ENCODE assay signal across 8 cellular contexts in the genomic region with DNA sequence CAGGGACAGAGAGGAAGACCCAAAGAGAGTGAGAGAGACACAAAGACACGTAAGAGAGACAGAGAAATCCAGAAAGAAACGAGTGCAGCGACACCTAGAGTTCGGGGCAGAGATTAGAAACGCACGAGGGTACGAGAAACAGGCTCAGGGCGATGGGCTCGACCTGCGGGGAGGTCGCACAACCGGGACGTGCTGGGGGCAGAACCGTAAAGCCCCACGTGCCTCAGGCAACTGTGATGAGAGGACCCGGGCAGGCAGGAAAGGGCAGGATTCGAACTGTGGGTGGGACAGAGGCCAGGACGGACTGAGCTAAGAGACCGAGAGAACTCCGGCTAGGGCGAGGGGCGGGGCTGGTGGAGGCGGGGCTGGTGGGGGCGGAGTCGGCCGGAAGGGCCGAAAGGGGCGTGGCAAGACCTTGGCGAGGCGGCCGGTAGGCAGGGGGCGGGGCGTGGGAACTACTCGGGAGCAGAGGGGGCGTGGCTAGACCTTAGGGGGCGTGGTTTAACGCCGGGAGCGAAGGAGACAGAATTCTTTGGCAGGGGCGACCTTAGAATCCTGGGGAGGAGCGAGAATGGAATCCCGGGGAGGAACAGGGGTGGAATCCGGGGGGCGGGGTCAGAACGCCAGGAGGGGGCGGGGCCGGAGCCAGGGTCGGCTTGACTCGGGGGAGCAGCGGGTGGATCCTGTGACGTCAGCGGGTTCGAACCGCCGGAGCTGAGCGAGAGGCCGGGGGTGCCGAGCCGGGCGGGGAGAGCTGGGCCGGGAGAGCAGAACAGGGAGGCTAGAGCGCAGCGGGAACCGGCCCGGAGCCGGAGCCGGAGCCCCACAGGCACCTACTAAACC. TPM values are rescaled to one million over a fixed set of nuclear protein-coding genes. Genes with fewer than 3 reads are reported as not detected.
DNase-seq lines count a peak whose midpoint lies in the region; ATAC-seq, FAIRE-seq and TF ChIP-seq lines count a peak whose summit lies in the region.

Gene NECTIN2 (plus strand): TSS at position 686 of the 843 bp plus-strand sequence. CDS start 229 bp downstream, outside the sequence.

- CTCF ChIA-PET in A549 (lab: Yijun Ruan, JAX), result interaction anchor here (0.5 to 4.5 kb wide), 45 partner anchors 9 to 275 kb away, joined by 3 to 30 read pairs (median 4); partner anchors contain the start of genes BCAM and CEACAM16

- H3K27me3 Mint-ChIP-seq in progenitor cell of endocrine pancreas, result no peaks in the 10 kb centered on the region
- H3K27me3 Mint-ChIP-seq in type B pancreatic cell, result no peaks in the 10 kb centered on the region

- H3K27ac ChIP-seq in A549 (peak within 1 kb of the TSS; percentile 94 to 95), left ventricle myocardium inferior (replicated peaks) (peak within 1 kb of the TSS; percentile 96)

- H3K36me3 Mint-ChIP-seq in progenitor cell of endocrine pancreas (ENCODE audit: insufficient read depth) (no peaks in the 10 kb centered on the region), type B pancreatic cell (no peaks in the 10 kb centered on the region)

- FAIRE-seq in A549 (lab: Jason Lieb, UNC) (peak; percentile 99), GM19239 (lab: Jason Lieb, UNC) (peak; percentile 96)

- intact Hi-C loops in left ventricle myocardium inferior (cut with micrococcal nuclease), result loop anchor here (10.0 kb wide), 1 partner anchor 51 kb away; no protein-coding TSS in a partner anchor

- peak; percentile 67 to 73 for ATAC-seq in A549

- peak; percentile 96 for TF ChIP-seq CTCF in A549 (IDR thresholded peaks at IDR 0.05)
- peak; percentile 70 for TF ChIP-seq CTCF in left ventricle myocardium inferior (IDR thresholded peaks at IDR 0.05; ENCODE audit: borderline replicate concordance)
- TF ChIP-seq CTCF in progenitor cell of endocrine pancreas (IDR thresholded peaks at IDR 0.05; ENCODE audit: unreplicated experiment), result peak; percentile 68
- peak; percentile 80 for TF ChIP-seq CTCF in type B pancreatic cell (conservative IDR thresholded peaks at IDR 0.05)

- H3K4me3 ChIP-seq in A549, result peak within 1 kb of the TSS; percentile 97
- peak within 1 kb of the TSS; percentile 100 for H3K4me3 ChIP-seq in left ventricle myocardium inferior

- 1% methylated on average over 34 of the region's 67 CpGs for WGBS in A549 (ENCODE audit: missing lambda C conversion rate)

- peak within 1 kb of the TSS; percentile 98 for H3K4me3 Mint-ChIP-seq in progenitor cell of endocrine pancreas (ENCODE audit: low read depth)
- H3K4me3 Mint-ChIP-seq in type B pancreatic cell, result peak within 1 kb of the TSS; percentile 96

- H3K9me3 ChIP-seq in A549 (no peaks in the 10 kb centered on the region), left ventricle myocardium inferior (replicated peaks) (no peaks in the 10 kb centered on the region)

- H3K36me3 ChIP-seq in left ventricle myocardium inferior, result no peaks in the 10 kb centered on the region

- no peak for TF ChIP-seq EP300 in A549 (IDR thresholded peaks at IDR 0.05)

- H3K4me2 ChIP-seq in A549, result peak within 1 kb of the TSS; percentile 93

- POLR2A ChIA-PET in A549 (lab: Yijun Ruan, JAX), result interaction anchor here (0.5 to 1.4 kb wide), 12 partner anchors 10 to 257 kb away, joined by 3 to 7 read pairs (median 4); partner anchors contain the start of genes BCAM and TOMM40

- peak; percentile 99 to 100 for DNase-seq in A549 (ENCODE audit: low read depth in 1 of 2, low spot score in 1 of 2)
- peak; percentile 91 for DNase-seq in GM19239 (ENCODE audit: insufficient read length, low spot score)
- DNase-seq in NCI-H1694 (lab: John Stamatoyannopoulos, UW), result peak; percentile 96
- peak; percentile 49 to 82 (median 60) for DNase-seq in T-helper 2 cell
- DNase-seq in amygdala (lab: John Stamatoyannopoulos, UW), result peak in 55 of 56 donors; percentile 19 to 95 (median 84)
- DNase-seq in left ventricle myocardium inferior, result peak; percentile 100
- peak; percentile 100 for DNase-seq in progenitor cell of endocrine pancreas (ENCODE audit: low spot score, unreplicated experiment)
- DNase-seq in type B pancreatic cell (ENCODE audit: extremely low spot score, unreplicated experiment), result peak; percentile 100

- TF ChIP-seq RAD21 in A549 (conservative IDR thresholded peaks at IDR 0.05 in 1 of 2, IDR thresholded peaks at IDR 0.05 in 1 of 2), result peak; percentile 73 to 75

- peak; percentile 63 for TF ChIP-seq POLR2A in A549 (IDR thresholded peaks at IDR 0.05; ENCODE audit: low read length)

- no peaks in the 10 kb centered on the region for H3K27me3 ChIP-seq in left ventricle myocardium inferior (ENCODE audit: low read depth)

- H3K4me1 ChIP-seq in A549 (peaks cover 37% of the 10 kb centered on the region), left ventricle myocardium inferior (peaks cover 64% of the 10 kb centered on the region)

- H3K9me3 Mint-ChIP-seq in progenitor cell of endocrine pancreas (ENCODE audit: low read depth), result no peaks in the 10 kb centered on the region
- H3K9me3 Mint-ChIP-seq in type B pancreatic cell, result no peaks in the 10 kb centered on the region

- H3K27ac Mint-ChIP-seq in progenitor cell of endocrine pancreas (peak within 1 kb of the TSS; percentile 99), type B pancreatic cell (peak within 1 kb of the TSS; percentile 97)

- peaks cover 28% of the 10 kb centered on the region for H3K4me1 Mint-ChIP-seq in progenitor cell of endocrine pancreas (ENCODE audit: low read depth)
- H3K4me1 Mint-ChIP-seq in type B pancreatic cell (ENCODE audit: unreplicated experiment), result peaks cover 22% of the 10 kb centered on the region

TF ChIP-seq in A549, 52 proteins besides CTCF, POLR2A, EP300 and RAD21 (continues in another document):
- TF ChIP-seq CBX8 (IDR thresholded peaks at IDR 0.05) (no peak), PHF8 (IDR thresholded peaks at IDR 0.05; ENCODE audit: borderline replicate concordance, low read depth) (peak; percentile 68), HOXA7 (CRISPR knock-in tag; IDR thresholded peaks at IDR 0.05) (0 out of 2 replicates have a peak, but pooled peaks have one; percentile 34), HOXB5 (CRISPR knock-in tag; IDR thresholded peaks at IDR 0.05) (no peak), MAFK (IDR thresholded peaks at IDR 0.05; ENCODE audit: partially characterized antibody) (no peak), RNF2 (IDR thresholded peaks at IDR 0.05; ENCODE audit: borderline replicate concordance, low read depth) (no peak), GATA3 (IDR thresholded peaks at IDR 0.05; ENCODE audit: borderline replicate concordance) (no peak), JUNB (IDR thresholded peaks at IDR 0.05) (no peak), JUN (IDR thresholded peaks at IDR 0.05) (no peak; a peak in 3 of 5 replicates), KDM5A (IDR thresholded peaks at IDR 0.05) (peak; percentile 83), BCL3 (IDR thresholded peaks at IDR 0.05) (0 out of 3 replicates have a peak, but pooled peaks have one; percentile 12)
- TF ChIP-seq, protein P1, sequence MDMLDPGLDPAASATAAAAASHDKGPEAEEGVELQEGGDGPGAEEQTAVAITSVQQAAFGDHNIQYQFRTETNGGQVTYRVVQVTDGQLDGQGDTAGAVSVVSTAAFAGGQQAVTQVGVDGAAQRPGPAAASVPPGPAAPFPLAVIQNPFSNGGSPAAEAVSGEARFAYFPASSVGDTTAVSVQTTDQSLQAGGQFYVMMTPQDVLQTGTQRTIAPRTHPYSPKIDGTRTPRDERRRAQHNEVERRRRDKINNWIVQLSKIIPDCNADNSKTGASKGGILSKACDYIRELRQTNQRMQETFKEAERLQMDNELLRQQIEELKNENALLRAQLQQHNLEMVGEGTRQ (IDR thresholded peaks at IDR 0.05), result peak; percentile 57
- TF ChIP-seq, protein P2, sequence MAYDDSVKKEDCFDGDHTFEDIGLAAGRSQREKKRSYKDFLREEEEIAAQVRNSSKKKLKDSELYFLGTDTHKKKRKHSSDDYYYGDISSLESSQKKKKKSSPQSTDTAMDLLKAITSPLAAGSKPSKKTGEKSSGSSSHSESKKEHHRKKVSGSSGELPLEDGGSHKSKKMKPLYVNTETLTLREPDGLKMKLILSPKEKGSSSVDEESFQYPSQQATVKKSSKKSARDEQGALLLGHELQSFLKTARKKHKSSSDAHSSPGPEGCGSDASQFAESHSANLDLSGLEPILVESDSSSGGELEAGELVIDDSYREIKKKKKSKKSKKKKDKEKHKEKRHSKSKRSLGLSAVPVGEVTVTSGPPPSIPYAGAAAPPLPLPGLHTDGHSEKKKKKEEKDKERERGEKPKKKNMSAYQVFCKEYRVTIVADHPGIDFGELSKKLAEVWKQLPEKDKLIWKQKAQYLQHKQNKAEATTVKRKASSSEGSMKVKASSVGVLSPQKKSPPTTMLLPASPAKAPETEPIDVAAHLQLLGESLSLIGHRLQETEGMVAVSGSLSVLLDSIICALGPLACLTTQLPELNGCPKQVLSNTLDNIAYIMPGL (CRISPR knock-in tag; IDR thresholded peaks at IDR 0.05; ENCODE audit: borderline replicate concordance), result peak; percentile 22; the same call in 1 of the 2 replicates
- TF ChIP-seq, protein P3, sequence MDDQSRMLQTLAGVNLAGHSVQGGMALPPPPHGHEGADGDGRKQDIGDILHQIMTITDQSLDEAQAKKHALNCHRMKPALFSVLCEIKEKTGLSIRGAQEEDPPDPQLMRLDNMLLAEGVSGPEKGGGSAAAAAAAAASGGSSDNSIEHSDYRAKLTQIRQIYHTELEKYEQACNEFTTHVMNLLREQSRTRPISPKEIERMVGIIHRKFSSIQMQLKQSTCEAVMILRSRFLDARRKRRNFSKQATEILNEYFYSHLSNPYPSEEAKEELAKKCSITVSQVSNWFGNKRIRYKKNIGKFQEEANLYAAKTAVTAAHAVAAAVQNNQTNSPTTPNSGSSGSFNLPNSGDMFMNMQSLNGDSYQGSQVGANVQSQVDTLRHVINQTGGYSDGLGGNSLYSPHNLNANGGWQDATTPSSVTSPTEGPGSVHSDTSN (IDR thresholded peaks at IDR 0.05), result no peak

RNA-seq across cellular contexts. Expression of gene NECTIN2, which starts in this region (rescaled TPM):
- polyA plus RNA-seq in A549 (2011; rRNA removed) (69.4 and 84.8 TPM in 2 replicates), A549 (2017; fragmentation: RNase III; extraction: RNeasy Plus Mini Kit Qiagen cat#74134 plus additional on column Dnase treatment) (77.7 to 92.4 TPM (median 89.6 TPM) in 3 replicates)
- polyA plus RNA-seq in A549 (2012; cell fraction: cytosol; rRNA removed), result 86.0 and 115 TPM in 2 replicates
- polyA plus RNA-seq in A549 (2012; cell fraction: nucleus; rRNA removed), result 151 and 174 TPM in 2 replicates
- polyA minus RNA-seq in A549 (2011; rRNA and poly(A)+ RNA removed), result 91.4 and 99.5 TPM in 2 replicates
- total RNA-seq in left ventricle myocardium inferior (40.7 TPM), progenitor cell of endocrine pancreas (201 and 203 TPM in 2 replicates), type B pancreatic cell (ENCODE audit: low replicate concordance) (123 and 203 TPM in 2 replicates)

Comparison
In these comparisons a context has a peak if more than half of its experiments do, and no peak if none do; other contexts are left out.
1. Peak in every context shown above with its lines: DNase-seq, ATAC-seq, H3K4me3 ChIP-seq and H3K27ac ChIP-seq.